12 cellular contexts compared by ENCODE assay signal in genomic region chr20:1415667-1416468, GRCh38. TPM values are rescaled to one million over a fixed set of nuclear protein-coding genes. Genes with fewer than 3 reads are reported as not detected.
DNase-seq lines count a peak whose midpoint lies in the region; ATAC-seq, FAIRE-seq and TF ChIP-seq lines count a peak whose summit lies in the region.
"Had no signal": no experiment of that assay in that cellular context is flagged by ENCODE, and none has a peak within 500 bp of the region (broad histone marks: within the 10 kb centered on the region; RNA-seq: fewer than 3 reads in every experiment).

No MANE protein-coding gene starts in this region.

- H3K36me3 ChIP-seq in hepatocyte (replicated peaks; ENCODE audit: insufficient read depth, low read depth) (no peaks in the 10 kb centered on the region), tibial nerve (no peaks in the 10 kb centered on the region)

- peaks cover 19% of the 10 kb centered on the region for H3K27me3 Mint-ChIP-seq in H9 (ENCODE audit: low read depth)

- POLR2A ChIA-PET in A549 (lab: Yijun Ruan, JAX), result no interaction called here

- H3K4me2 ChIP-seq in A549 (peak overlapping the region; percentile 50), H9 (ENCODE audit: insufficient read depth, insufficient read length, low read length) (no peak overlapping the region), hepatocyte (no peak overlapping the region)

- DNase-seq in A549 (ENCODE audit: low read depth in 1 of 2, low spot score in 1 of 2) (peak; percentile 94 to 97), H9 (no peak), T1000 (lab: John Stamatoyannopoulos, UW) (peak; percentile 75), hepatocyte (ENCODE audit: low spot score) (peak; percentile 67), tibial nerve (ENCODE audit: low spot score in 2 of 2) (no peak), NCI-H510A treated with DMSO at 0.1 percent for 48 hours (lab: John Stamatoyannopoulos, UW) (no peak), COR-L47 (lab: John Stamatoyannopoulos, UW) (no peak), hypothalamus (lab: John Stamatoyannopoulos, UW) (no peak)
- DNase-seq: activated B cell treated with CpG ODN at 0.5 μM for 24 hours, DMS79 treated with DMSO at 0.1 percent for 48 hours, naive B cell had no signal

- no peak overlapping the region for H3K9ac ChIP-seq in H9 (ENCODE audit: extremely low read depth, insufficient read length, low read length)

- H2BK20ac ChIP-seq in H9 (ENCODE audit: low read depth, low read length, poor library complexity, severe bottlenecking), result no peak overlapping the region

- TF ChIP-seq EP300 in A549 (IDR thresholded peaks at IDR 0.05) (peak; percentile 40 to 49; a peak in 2 of 5 replicates), tibial nerve (IDR thresholded peaks at IDR 0.05) (no peak)

- H3K36me3 Mint-ChIP-seq in H9 (ENCODE audit: insufficient read depth in 1 of 3, low read depth in 3 of 3), result peaks cover 2 to 6% (median 4%) of the 10 kb centered on the region in 3 experiments; a peak in 3 of 7 replicates

- H3K4me1 Mint-ChIP-seq in H9, result peaks cover 6 to 12% of the 10 kb centered on the region in 2 experiments
- H3K4me1 Mint-ChIP-seq: activated B cell treated with CpG ODN at 0.5 μM for 24 hours; central memory CD8-positive, alpha-beta T cell; naive B cell had no signal

- H3K4me1 ChIP-seq in A549, result peaks cover 25% of the 10 kb centered on the region
- no peaks in the 10 kb centered on the region for H3K4me1 ChIP-seq in H9 (ENCODE audit: insufficient read depth, low read length)
- H3K4me1 ChIP-seq in hepatocyte (ENCODE audit: insufficient read depth), result no peaks in the 10 kb centered on the region
- H3K4me1 ChIP-seq in tibial nerve, result no peaks in the 10 kb centered on the region

- peak overlapping the region; percentile 71 for H2BK12ac ChIP-seq in H9 (ENCODE audit: insufficient read length, low read depth, low read length)

- no peak overlapping the region for H3K4me3 Mint-ChIP-seq in H9
- H3K4me3 Mint-ChIP-seq: activated B cell treated with CpG ODN at 0.5 μM for 24 hours; central memory CD8-positive, alpha-beta T cell; naive B cell had no signal

- H3T11ph ChIP-seq in H9 (ENCODE audit: low read length), result no peak overlapping the region

- no peaks in the 10 kb centered on the region for H3K23me2 ChIP-seq in H9 (ENCODE audit: insufficient read length, low read depth, low read length, poor library complexity, severe bottlenecking)

- H3K9me3 ChIP-seq in A549 (peaks cover 15% of the 10 kb centered on the region), H9 (ENCODE audit: control insufficient read depth, low read depth, low read length) (no peaks in the 10 kb centered on the region), hepatocyte (ENCODE audit: low read depth) (no peaks in the 10 kb centered on the region), tibial nerve (peaks cover 0 to 15% (median 0%) of the 10 kb centered on the region in 4 donors)

- H3K9me2 ChIP-seq in hepatocyte (replicated peaks; ENCODE audit: insufficient read depth), result no peaks in the 10 kb centered on the region

- peak; percentile 99 for FAIRE-seq in A549 (lab: Jason Lieb, UNC)

- 22% methylated on average over 8 of the region's 8 CpGs for WGBS in A549 (ENCODE audit: missing lambda C conversion rate)
- WGBS in H9 (ENCODE audit: extremely low coverage, insufficient read length, low lambda C conversion rate), result no CpG with 5 or more reads among the region's 8 CpGs
- WGBS in hepatocyte (ENCODE audit: low lambda C conversion rate, missing lambda C conversion rate), result 68% methylated on average over 8 of the region's 8 CpGs
- WGBS in tibial nerve, 2 donors, result 72 to 76% methylated on average over 8 of the region's 8 CpGs

- peak overlapping the region; percentile 92 for H3K56ac ChIP-seq in H9 (ENCODE audit: insufficient read length, low read depth, low read length)

- no peak overlapping the region for H3K27ac Mint-ChIP-seq in H9
- H3K27ac Mint-ChIP-seq: activated B cell treated with CpG ODN at 0.5 μM for 24 hours had no signal

- H3K27me3 ChIP-seq in H9 (ENCODE audit: insufficient read depth, low read length), result no peaks in the 10 kb centered on the region
- no peaks in the 10 kb centered on the region for H3K27me3 ChIP-seq in hepatocyte
- H3K27me3 ChIP-seq in tibial nerve, result no peaks in the 10 kb centered on the region

- H3K4me3 ChIP-seq in A549, result no peak overlapping the region
- no peak overlapping the region for H3K4me3 ChIP-seq in hepatocyte
- no peak overlapping the region for H3K4me3 ChIP-seq in tibial nerve

- H4K8ac ChIP-seq in H9 (replicated peaks; ENCODE audit: insufficient read length, low read depth, low read length), result no peak overlapping the region

- H2BK5ac ChIP-seq in H9 (ENCODE audit: insufficient read length, low read length), result peak overlapping the region; percentile 38

- CTCF ChIA-PET in A549 (lab: Yijun Ruan, JAX), result interaction anchor here (0.9 to 2.0 kb wide), 2 partner anchors 52 to 88 kb away, joined by 3 to 6 read pairs; no protein-coding TSS in a partner anchor

- peak; percentile 99 to 100 for ATAC-seq in A549

- no peak overlapping the region for H3K18ac ChIP-seq in H9 (ENCODE audit: insufficient read length, low read depth, low read length)

- H2AFZ ChIP-seq in H9 (ENCODE audit: low read length) (no peak overlapping the region), hepatocyte (no peak overlapping the region)

- no peak overlapping the region for H4K5ac ChIP-seq in H9 (ENCODE audit: insufficient read length, low read depth, low read length)

- TF ChIP-seq CTCF in A549 (IDR thresholded peaks at IDR 0.05) (no peak), H9 (conservative IDR thresholded peaks at IDR 0.05) (no peak), hepatocyte (IDR thresholded peaks at IDR 0.05; ENCODE audit: poor library complexity) (no peak), tibial nerve (IDR thresholded peaks at IDR 0.05) (no peak)

- no peak overlapping the region for H4K91ac ChIP-seq in H9 (ENCODE audit: insufficient read length, low read depth, low read length)

- H2BK15ac ChIP-seq in H9 (ENCODE audit: low read depth, low read length), result no peak overlapping the region

- H3K27ac ChIP-seq in A549, result peak overlapping the region; percentile 78 to 83
- no peak overlapping the region for H3K27ac ChIP-seq in H9 (ENCODE audit: insufficient read length, low read depth, low read length)
- H3K27ac ChIP-seq in hepatocyte, result no peak overlapping the region
- H3K27ac ChIP-seq in tibial nerve, result no peak overlapping the region

- no peak overlapping the region for H2AK5ac ChIP-seq in H9 (ENCODE audit: insufficient read length, low read length)

- H3K23ac ChIP-seq in H9 (ENCODE audit: insufficient read length, low read depth, low read length), result no peak overlapping the region

- TF ChIP-seq RAD21 in A549 (conservative IDR thresholded peaks at IDR 0.05 in 1 of 2, IDR thresholded peaks at IDR 0.05 in 1 of 2), result peak in 1 of 2 experiments; percentile 6; a peak in 1 of 5 replicates

- H4K20me1 ChIP-seq in H9 (ENCODE audit: control insufficient read depth, insufficient read depth, insufficient read length) (no peaks in the 10 kb centered on the region), hepatocyte (ENCODE audit: insufficient read depth, poor library complexity, severe bottlenecking) (no peaks in the 10 kb centered on the region)

- H3K79me2 ChIP-seq in H9 (ENCODE audit: insufficient read depth, low read length) (no peaks in the 10 kb centered on the region), hepatocyte (no peaks in the 10 kb centered on the region)

- no peak overlapping the region for H2BK120ac ChIP-seq in H9 (ENCODE audit: low read depth, low read length, poor library complexity, severe bottlenecking)

- TF ChIP-seq POLR2A in A549 (IDR thresholded peaks at IDR 0.05; ENCODE audit: low read length) (no peak), tibial nerve (IDR thresholded peaks at IDR 0.05) (no peak)

- no peaks in the 10 kb centered on the region for H3K79me1 ChIP-seq in H9 (ENCODE audit: insufficient read depth, low read depth, low read length, poor library complexity, severe bottlenecking)

- H3K4ac ChIP-seq in H9 (ENCODE audit: low read depth, low read length), result no peak overlapping the region

- H3K14ac ChIP-seq in H9 (ENCODE audit: insufficient read depth, low read length), result peak overlapping the region; percentile 16; the same call in 1 of the 2 replicates

- peaks cover 19 to 31% of the 10 kb centered on the region in 2 experiments for H3K9me3 Mint-ChIP-seq in H9

TF ChIP-seq in A549, 52 proteins besides CTCF, POLR2A, EP300 and RAD21 (continues in another document):
- TF ChIP-seq TFCP2L1 (CRISPR knock-in tag; IDR thresholded peaks at IDR 0.05) (no peak; the same call in 1 of the 2 replicates), EHF (CRISPR knock-in tag; IDR thresholded peaks at IDR 0.05) (peak; percentile 52; the same call in 1 of the 2 replicates), FOXS1 (CRISPR knock-in tag; IDR thresholded peaks at IDR 0.05) (0 out of 2 replicates have a peak, but pooled peaks have one; percentile 19), MYC (IDR thresholded peaks at IDR 0.05; ENCODE audit: borderline replicate concordance, low read length) (peak; percentile 52; the same call in 1 of the 2 replicates), HEYL (CRISPR knock-in tag; IDR thresholded peaks at IDR 0.05) (no peak), ZFP36 (IDR thresholded peaks at IDR 0.05; ENCODE audit: borderline replicate concordance, partially characterized antibody) (peak; percentile 85), RNF2 (IDR thresholded peaks at IDR 0.05; ENCODE audit: borderline replicate concordance, low read depth) (no peak), BHLHE40 (IDR thresholded peaks at IDR 0.05; ENCODE audit: low read depth, low read length) (0 out of 2 replicates have a peak, but pooled peaks have one; percentile 37), GATA3 (IDR thresholded peaks at IDR 0.05; ENCODE audit: borderline replicate concordance) (peak; percentile 65; the same call in 1 of the 2 replicates), KDM1A (IDR thresholded peaks at IDR 0.05; ENCODE audit: low read depth) (peak; percentile 84)

RNA-seq across cellular contexts. Expression of gene FKBP1A, which starts 23.0 kb away (rescaled TPM):
- 535 and 848 TPM in 2 replicates for polyA plus RNA-seq in A549 (2011; rRNA removed)
- polyA plus RNA-seq in A549 (2012; cell fraction: cytosol; rRNA removed), result 405 and 481 TPM in 2 replicates
- polyA plus RNA-seq in A549 (2012; cell fraction: nucleus; rRNA removed), result 108 and 284 TPM in 2 replicates
- 375 to 385 TPM (median 377 TPM) in 3 replicates for polyA plus RNA-seq in A549 (2017; fragmentation: RNase III; extraction: RNeasy Plus Mini Kit Qiagen cat#74134 plus additional on column Dnase treatment)
- polyA minus RNA-seq in A549 (2011; rRNA and poly(A)+ RNA removed), result 309 and 380 TPM in 2 replicates
- 196 and 210 TPM in 2 replicates for total RNA-seq in H9 (2021)
- total RNA-seq in hepatocyte, result 99.5 and 121 TPM in 2 replicates
- polyA plus RNA-seq in hepatocyte, result 149 and 161 TPM in 2 replicates
- total RNA-seq in tibial nerve, result 100 to 1,000 TPM in 3 of 4 donors, 10 to 100 TPM in 1; 92.2 to 172 (median 130) TPM

RNA-seq across cellular contexts. Expression of gene NSFL1C, which starts 50.8 kb away (rescaled TPM):
- polyA plus RNA-seq in A549 (2011; rRNA removed), result 53.2 and 56.6 TPM in 2 replicates
- polyA plus RNA-seq in A549 (2012; cell fraction: cytosol; rRNA removed), result 44.0 and 54.8 TPM in 2 replicates
- polyA plus RNA-seq in A549 (2012; cell fraction: nucleus; rRNA removed), result 46.1 and 64.4 TPM in 2 replicates
- polyA plus RNA-seq in A549 (2017; fragmentation: RNase III; extraction: RNeasy Plus Mini Kit Qiagen cat#74134 plus additional on column Dnase treatment), result 117 to 136 TPM (median 125 TPM) in 3 replicates
- polyA minus RNA-seq in A549 (2011; rRNA and poly(A)+ RNA removed), result 32.6 and 45.7 TPM in 2 replicates
- 81.8 and 85.4 TPM in 2 replicates for total RNA-seq in H9 (2021)
- total RNA-seq in hepatocyte, result 36.0 and 42.5 TPM in 2 replicates
- polyA plus RNA-seq in hepatocyte, result 92.4 and 98.8 TPM in 2 replicates
- total RNA-seq in tibial nerve, result 10 to 100 TPM; 31.0 to 71.4 (median 49.9) TPM

Comparison
In these comparisons a context has a peak if more than half of its experiments do, and no peak if none do; other contexts are left out.
1. DNase-seq: peak in A549 (2 of 2), T1000 (single experiment) and hepatocyte (single experiment); none in H9 (single experiment), tibial nerve (0 of 2), NCI-H510A treated with DMSO at 0.1 percent for 48 hours (single experiment), COR-L47 (single experiment) and hypothalamus (0 of 51).
2. H3K27ac ChIP-seq: peak in A549 (2 of 2); none in H9 (single experiment), hepatocyte (single experiment) and tibial nerve (0 of 4).